20 cellular contexts compared by ENCODE assay signal in the genomic region with DNA sequence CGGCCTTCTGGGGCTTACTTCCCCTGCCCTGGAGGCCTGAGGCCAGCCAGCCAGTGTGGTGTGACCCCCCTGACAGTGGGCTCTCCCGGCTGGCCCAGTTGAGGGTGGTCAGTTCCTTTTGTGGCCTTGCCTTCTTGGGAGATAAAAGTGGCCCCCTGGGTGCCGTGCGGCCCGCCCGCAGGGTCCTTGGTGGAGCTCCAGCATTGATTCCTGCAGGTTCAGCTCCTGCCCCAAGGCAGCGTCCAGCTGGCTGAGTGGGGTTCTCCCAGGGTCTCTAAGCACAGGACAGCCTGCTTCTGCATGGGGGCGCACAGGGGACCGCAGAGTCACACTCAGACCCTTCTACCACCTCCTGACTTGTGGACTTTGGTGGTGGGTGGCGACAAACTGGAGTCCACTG.
A peak's percentile ranks its signal among the peaks of the same experiment; 100 is the strongest.
DNase-seq lines count a peak whose midpoint lies in the region; ATAC-seq, FAIRE-seq and TF ChIP-seq lines count a peak whose summit lies in the region.
"Had no signal": no experiment of that assay in that cellular context is flagged by ENCODE, and none has a peak within 500 bp of the region (broad histone marks: within the 10 kb centered on the region; RNA-seq: fewer than 3 reads in every experiment).

No MANE protein-coding gene starts in this region.

- peaks cover 81% of the 10 kb centered on the region for H3K4me1 Mint-ChIP-seq in nephron progenitor cell

- no peak overlapping the region for H3K4me3 Mint-ChIP-seq in nephron progenitor cell

- H3K27ac Mint-ChIP-seq in nephron progenitor cell = peak overlapping the region; percentile 92

- CTCF ChIA-PET in HepG2 (lab: Yijun Ruan, JAX; ENCODE audit: low intra/inter-chr PET ratio, low total read pairs) = no interaction called here

- WGBS in HepG2 (ENCODE audit: low lambda C conversion rate) = 100% methylated on average over 5 of the region's 10 CpGs
- WGBS in right lobe of liver (ENCODE audit: insufficient coverage, low coverage, low lambda C conversion rate, missing lambda C conversion rate) = 100% methylated on average over 1 of the region's 10 CpGs

- TF ChIP-seq EP300 in HepG2 (IDR thresholded peaks at IDR 0.05; ENCODE audit: low read depth in 2 of 2, low read length in 2 of 2) (no peak), HepG2 (CRISPR knock-in tag; IDR thresholded peaks at IDR 0.05; ENCODE audit: borderline replicate concordance) (no peak)

- FAIRE-seq in HepG2 (lab: Jason Lieb, UNC) = no peak
- FAIRE-seq: GM12878, GM18507 had no signal

- H2AFZ ChIP-seq in HepG2 (ENCODE audit: low read length) (no peak overlapping the region), SU-DHL-6 (ENCODE audit: low read depth, low read length, severe bottlenecking) (no peak overlapping the region)
- H2AFZ ChIP-seq: PC-9 had no signal

- TF ChIP-seq POLR2A in HepG2 (IDR thresholded peaks at IDR 0.05; ENCODE audit: insufficient read depth in 1 of 2, low read depth in 2 of 2, low read length in 2 of 2) = no peak
- TF ChIP-seq POLR2A in right lobe of liver (IDR thresholded peaks at IDR 0.05) = no peak
- no peak for TF ChIP-seq POLR2A in uterus (IDR thresholded peaks at IDR 0.05)

- H3K9me2 ChIP-seq in SU-DHL-6 (replicated peaks; ENCODE audit: insufficient read depth, low read length) = no peaks in the 10 kb centered on the region
- H3K9me2 ChIP-seq: SK-N-SH had no signal

- peak overlapping the region; percentile 8 for H3K27ac ChIP-seq in HepG2 (ENCODE audit: extremely low read length, insufficient read depth, low read length)
- H3K27ac ChIP-seq in right lobe of liver = no peak overlapping the region
- H3K27ac ChIP-seq in SU-DHL-6 (ENCODE audit: low read depth, low read length) = peak overlapping the region; percentile 97
- H3K27ac ChIP-seq in uterus = peak overlapping the region; percentile 91 to 98
- H3K27ac ChIP-seq: KMS-11 had no signal

- DNase-seq in HepG2 (ENCODE audit: low spot score) = no peak
- no peak for DNase-seq in right lobe of liver
- no peak for DNase-seq in nephron progenitor cell
- DNase-seq in uterus = no peak
- no peak for DNase-seq in NCI-H128 (lab: John Stamatoyannopoulos, UW; ENCODE audit: unreplicated experiment)
- no peak for DNase-seq in NCI-H2171 treated with DMSO at 0.1 percent for 48 hours (lab: John Stamatoyannopoulos, UW)
- DNase-seq in NCI-H146 (lab: John Stamatoyannopoulos, UW) = no peak
- DNase-seq: 8988T; MM.1S; NCI-H1105; NCI-H2029; NCI-H524 treated with DMSO at 0.1 percent for 48 hours; NK-92 treated with Interleukin-12 subunit alpha and Interleukin-12 subunit beta, amount 100 ng/mL, for 24 hours; PC-9; SK-N-SH had no signal

- H4K20me1 ChIP-seq in HepG2 (ENCODE audit: insufficient read depth, low read length) (peaks cover 11% of the 10 kb centered on the region), SU-DHL-6 (ENCODE audit: low read depth, low read length) (no peaks in the 10 kb centered on the region; the same call in 1 of the 2 replicates)

- peaks cover 8% of the 10 kb centered on the region for H3K36me3 Mint-ChIP-seq in nephron progenitor cell (ENCODE audit: low read depth)

- POLR2A ChIA-PET in HepG2 (lab: Yijun Ruan, JAX) = no interaction called here

- no peak for TF ChIP-seq RAD21 in HepG2 (CRISPR knock-in tag; IDR thresholded peaks at IDR 0.05)

- no peaks in the 10 kb centered on the region for H3K27me3 Mint-ChIP-seq in nephron progenitor cell (ENCODE audit: low read depth, poor library complexity)

- H3K79me2 ChIP-seq in HepG2 (ENCODE audit: insufficient read depth, low read length) (peaks cover 61% of the 10 kb centered on the region), SU-DHL-6 (ENCODE audit: insufficient read depth, low read length) (peaks cover 100% of the 10 kb centered on the region)

- in situ Hi-C loops in HepG2 (cut with HindIII; ENCODE audit: extremely low pct_ligation_motif_present, low pct_unique_long_range_greater_than_20kb) = no loop called here

- H3K27me3 ChIP-seq in HepG2 (ENCODE audit: control insufficient read depth in 1 of 2, insufficient read depth in 2 of 2, low read length in 2 of 2) (no peaks in the 10 kb centered on the region), right lobe of liver (no peaks in the 10 kb centered on the region), SU-DHL-6 (ENCODE audit: low read length) (no peaks in the 10 kb centered on the region), uterus (no peaks in the 10 kb centered on the region)

- no TSS peak for BruUV-seq in HepG2 (replicated peaks; lab: Mats Ljungman, UMichigan)

- no peaks in the 10 kb centered on the region for H3K9me3 ChIP-seq in HepG2 (ENCODE audit: low read length)
- H3K9me3 ChIP-seq in right lobe of liver = no peaks in the 10 kb centered on the region
- H3K9me3 ChIP-seq in SU-DHL-6 (ENCODE audit: insufficient read depth, low read length) = no peaks in the 10 kb centered on the region
- H3K9me3 ChIP-seq in uterus = no peaks in the 10 kb centered on the region
- H3K9me3 ChIP-seq: SK-N-SH had no signal

- H3K4me3 ChIP-seq in HepG2 (replicated peaks in 1 of 3; ENCODE audit: insufficient read depth in 1 of 3, low read depth in 2 of 3, low read length in 3 of 3) (no peak overlapping the region), right lobe of liver (no peak overlapping the region), SU-DHL-6 (ENCODE audit: insufficient read depth, low read length, poor library complexity, severe bottlenecking) (no peak overlapping the region), uterus (no peak overlapping the region)
- H3K4me3 ChIP-seq: GM12878, PC-9 had no signal

- H3K9me3 Mint-ChIP-seq in nephron progenitor cell = no peaks in the 10 kb centered on the region

- intact Hi-C loops in HepG2 (cut with micrococcal nuclease; ENCODE audit: unreplicated experiment) (no loop called here), right lobe of liver (cut with DNase I) (no loop called here), uterus (cut with DNase I; ENCODE audit: low total_unique reads) (no loop called here)

- TF ChIP-seq CTCF in HepG2 (CRISPR knock-in tag; IDR thresholded peaks at IDR 0.05) = no peak
- TF ChIP-seq CTCF in right lobe of liver (IDR thresholded peaks at IDR 0.05) = no peak
- TF ChIP-seq CTCF in SU-DHL-6 (IDR thresholded peaks at IDR 0.05; ENCODE audit: insufficient read depth, low read length, poor library complexity, severe bottlenecking) = no peak
- no peak for TF ChIP-seq CTCF in nephron progenitor cell (IDR thresholded peaks at IDR 0.05)
- no peak for TF ChIP-seq CTCF in uterus (IDR thresholded peaks at IDR 0.05)

- ATAC-seq in HepG2 (no peak), right lobe of liver (no peak)
- ATAC-seq: GM12878, Right ventricle myocardium inferior had no signal

- H3F3A ChIP-seq in SU-DHL-6 (ENCODE audit: insufficient read depth) = peaks cover 70% of the 10 kb centered on the region

- no peaks in the 10 kb centered on the region for H3K36me3 ChIP-seq in HepG2 (replicated peaks in 1 of 2; ENCODE audit: control insufficient read depth in 1 of 2, insufficient read depth in 2 of 2, low read length in 2 of 2)
- H3K36me3 ChIP-seq in right lobe of liver = no peaks in the 10 kb centered on the region
- H3K36me3 ChIP-seq in SU-DHL-6 (ENCODE audit: low read length) = no peaks in the 10 kb centered on the region
- no peaks in the 10 kb centered on the region for H3K36me3 ChIP-seq in uterus

- H3K4me2 ChIP-seq in HepG2 (ENCODE audit: low read depth, low read length) (no peak overlapping the region), SU-DHL-6 (ENCODE audit: low read depth, low read length, poor library complexity, severe bottlenecking) (peak overlapping the region; percentile 90)
- H3K4me2 ChIP-seq: KMS-11, PC-9, SK-N-SH had no signal

- H3K4me1 ChIP-seq in HepG2 (ENCODE audit: insufficient read depth, low read length) (peaks cover 66% of the 10 kb centered on the region), right lobe of liver (peaks cover 0 to 32% (median 11%) of the 10 kb centered on the region in 4 donors), uterus (peaks cover 12 to 17% of the 10 kb centered on the region in 2 donors)

- H3K9ac ChIP-seq in HepG2 (ENCODE audit: insufficient read depth, low read depth, low read length) = no peak overlapping the region
- peak overlapping the region; percentile 34; the same call in 1 of the 2 replicates for H3K9ac ChIP-seq in SU-DHL-6 (ENCODE audit: low read length)
- H3K9ac ChIP-seq: KMS-11, SK-N-SH had no signal

TF ChIP-seq in HepG2, 621 proteins besides CTCF, POLR2A, EP300 and RAD21:
- TF ChIP-seq, protein P1, sequence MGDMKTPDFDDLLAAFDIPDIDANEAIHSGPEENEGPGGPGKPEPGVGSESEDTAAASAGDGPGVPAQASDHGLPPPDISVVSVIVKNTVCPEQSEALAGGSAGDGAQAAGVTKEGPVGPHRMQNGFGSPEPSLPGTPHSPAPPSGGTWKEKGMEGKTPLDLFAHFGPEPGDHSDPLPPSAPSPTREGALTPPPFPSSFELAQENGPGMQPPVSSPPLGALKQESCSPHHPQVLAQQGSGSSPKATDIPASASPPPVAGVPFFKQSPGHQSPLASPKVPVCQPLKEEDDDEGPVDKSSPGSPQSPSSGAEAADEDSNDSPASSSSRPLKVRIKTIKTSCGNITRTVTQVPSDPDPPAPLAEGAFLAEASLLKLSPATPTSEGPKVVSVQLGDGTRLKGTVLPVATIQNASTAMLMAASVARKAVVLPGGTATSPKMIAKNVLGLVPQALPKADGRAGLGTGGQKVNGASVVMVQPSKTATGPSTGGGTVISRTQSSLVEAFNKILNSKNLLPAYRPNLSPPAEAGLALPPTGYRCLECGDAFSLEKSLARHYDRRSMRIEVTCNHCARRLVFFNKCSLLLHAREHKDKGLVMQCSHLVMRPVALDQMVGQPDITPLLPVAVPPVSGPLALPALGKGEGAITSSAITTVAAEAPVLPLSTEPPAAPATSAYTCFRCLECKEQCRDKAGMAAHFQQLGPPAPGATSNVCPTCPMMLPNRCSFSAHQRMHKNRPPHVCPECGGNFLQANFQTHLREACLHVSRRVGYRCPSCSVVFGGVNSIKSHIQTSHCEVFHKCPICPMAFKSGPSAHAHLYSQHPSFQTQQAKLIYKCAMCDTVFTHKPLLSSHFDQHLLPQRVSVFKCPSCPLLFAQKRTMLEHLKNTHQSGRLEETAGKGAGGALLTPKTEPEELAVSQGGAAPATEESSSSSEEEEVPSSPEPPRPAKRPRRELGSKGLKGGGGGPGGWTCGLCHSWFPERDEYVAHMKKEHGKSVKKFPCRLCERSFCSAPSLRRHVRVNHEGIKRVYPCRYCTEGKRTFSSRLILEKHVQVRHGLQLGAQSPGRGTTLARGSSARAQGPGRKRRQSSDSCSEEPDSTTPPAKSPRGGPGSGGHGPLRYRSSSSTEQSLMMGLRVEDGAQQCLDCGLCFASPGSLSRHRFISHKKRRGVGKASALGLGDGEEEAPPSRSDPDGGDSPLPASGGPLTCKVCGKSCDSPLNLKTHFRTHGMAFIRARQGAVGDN (CRISPR knock-in tag; IDR thresholded peaks at IDR 0.05) = peak; percentile 15; the same call in 1 of the 2 replicates
- TF ChIP-seq ZNF441 (CRISPR knock-in tag; IDR thresholded peaks at IDR 0.05; ENCODE audit: borderline replicate concordance) = no peak

Comparison
In these comparisons a context has a peak if more than half of its experiments do, and no peak if none do; other contexts are left out.
1. H3K27ac ChIP-seq: peak in HepG2 (single experiment), SU-DHL-6 (single experiment) and uterus (2 of 2); none in right lobe of liver (0 of 3).